Comparison of ENCODE assay signal across 8 cellular contexts in genomic region chr11:66317766-66318575, GRCh38. TPM values are rescaled to one million over a fixed set of nuclear protein-coding genes. Genes with fewer than 3 reads are reported as not detected.
DNase-seq lines count a peak whose midpoint lies in the region; ATAC-seq and TF ChIP-seq lines count a peak whose summit lies in the region.

No MANE protein-coding gene starts in this region.

- peaks cover 11 to 29% (median 17%) of the 10 kb centered on the region in 3 donors for H3K4me1 Mint-ChIP-seq in IgD-negative memory B cell

- no peaks in the 10 kb centered on the region for H3K27me3 ChIP-seq in rectal smooth muscle tissue (ENCODE audit: control insufficient read depth, insufficient read depth, low read length)

- H3K4me1 ChIP-seq in rectal smooth muscle tissue (ENCODE audit: control insufficient read depth, insufficient read depth, low read length) = peaks cover 16% of the 10 kb centered on the region

- peak overlapping the region; percentile 40 for H3K9ac ChIP-seq in rectal smooth muscle tissue (ENCODE audit: low read length)

- no peak for ATAC-seq in HG02973 (IDR thresholded peaks at IDR 0.05; ENCODE audit: unreplicated experiment)

- no peaks in the 10 kb centered on the region for H3K36me3 ChIP-seq in rectal smooth muscle tissue (ENCODE audit: control insufficient read depth, insufficient read depth, low read length)

- H3K27me3 Mint-ChIP-seq in IgD-negative memory B cell = no peaks in the 10 kb centered on the region

- no peak for TF ChIP-seq CTCF in AG10803 (conservative IDR thresholded peaks at IDR 0.05; ENCODE audit: low read length)
- no peak for TF ChIP-seq CTCF in fibroblast of villous mesenchyme (IDR thresholded peaks at IDR 0.05; ENCODE audit: insufficient read depth, low read depth, low read length)

- no peaks in the 10 kb centered on the region for H3K9me3 Mint-ChIP-seq in IgD-negative memory B cell

- H3K27ac ChIP-seq in rectal smooth muscle tissue (ENCODE audit: low read depth, low read length) = peak overlapping the region; percentile 94

- peak overlapping the region in 3 of 4 donors; percentile 10 to 88 (median 87) for H3K4me3 Mint-ChIP-seq in IgD-negative memory B cell

- H3K36me3 Mint-ChIP-seq in IgD-negative memory B cell = no peaks in the 10 kb centered on the region

- peak overlapping the region; percentile 93 for H3K4me3 ChIP-seq in AG10803 (ENCODE audit: low read length)
- H3K4me3 ChIP-seq in fibroblast of villous mesenchyme (ENCODE audit: low read depth, low read length) = no peak overlapping the region
- H3K4me3 ChIP-seq in rectal smooth muscle tissue (ENCODE audit: low read length) = peak overlapping the region; percentile 50

- peak overlapping the region; percentile 93 to 95 (median 95) for H3K27ac Mint-ChIP-seq in IgD-negative memory B cell

- peak; percentile 89 for DNase-seq in AG10803 (ENCODE audit: low read depth)
- DNase-seq in activated T-cell treated with anti-CD3 and anti-CD28 coated beads for 24 hours (ENCODE audit: low read depth) = peak; percentile 29
- DNase-seq in fibroblast of villous mesenchyme (ENCODE audit: low read depth) = peak; percentile 99
- DNase-seq in mesenteric fat pad (ENCODE audit: low spot score) = no peak
- no peak for DNase-seq in AG08396 (ENCODE audit: low spot score)

RNA-seq across cellular contexts. Expression of gene CD248, which starts 1.1 kb away (rescaled TPM):
- 0.19 TPM for polyA plus RNA-seq in IgD-negative memory B cell
- total RNA-seq in fibroblast of villous mesenchyme (85.1 and 108 TPM in 2 replicates), mesenteric fat pad (810 TPM)

RNA-seq across cellular contexts. Expression of gene RIN1, which starts 18.3 kb away (rescaled TPM):
- polyA plus RNA-seq in IgD-negative memory B cell = 0.28 TPM
- total RNA-seq in fibroblast of villous mesenchyme = 19.0 and 23.8 TPM in 2 replicates
- total RNA-seq in mesenteric fat pad = 6.5 TPM

RNA-seq across cellular contexts. Expression of gene TMEM151A, which starts 26.3 kb away (rescaled TPM):
- not detected for polyA plus RNA-seq in IgD-negative memory B cell
- under 0.01 TPM in 1 of 2 replicates, not detected in the other for total RNA-seq in fibroblast of villous mesenchyme
- total RNA-seq in mesenteric fat pad = 0.19 TPM

RNA-seq across cellular contexts. Expression of gene BRMS1, which starts 26.9 kb away (rescaled TPM):
- polyA plus RNA-seq in IgD-negative memory B cell = 80.6 TPM
- total RNA-seq in fibroblast of villous mesenchyme (42.3 and 47.0 TPM in 2 replicates), mesenteric fat pad (31.8 TPM)

RNA-seq across cellular contexts. Expression of gene YIF1A, which starts 29.0 kb away (rescaled TPM):
- polyA plus RNA-seq in IgD-negative memory B cell = 72.5 TPM
- total RNA-seq in fibroblast of villous mesenchyme (187 and 189 TPM in 2 replicates), mesenteric fat pad (81.7 TPM)

Comparison
In these comparisons a context has a peak if more than half of its experiments do, and no peak if none do; other contexts are left out.
1. DNase-seq: peak in AG10803 (single experiment), activated T-cell treated with anti-CD3 and anti-CD28 coated beads for 24 hours (single experiment) and fibroblast of villous mesenchyme (single experiment); none in mesenteric fat pad (single experiment) and AG08396 (single experiment).